ENCODE assay signal across 8 cellular contexts in the genomic region with DNA sequence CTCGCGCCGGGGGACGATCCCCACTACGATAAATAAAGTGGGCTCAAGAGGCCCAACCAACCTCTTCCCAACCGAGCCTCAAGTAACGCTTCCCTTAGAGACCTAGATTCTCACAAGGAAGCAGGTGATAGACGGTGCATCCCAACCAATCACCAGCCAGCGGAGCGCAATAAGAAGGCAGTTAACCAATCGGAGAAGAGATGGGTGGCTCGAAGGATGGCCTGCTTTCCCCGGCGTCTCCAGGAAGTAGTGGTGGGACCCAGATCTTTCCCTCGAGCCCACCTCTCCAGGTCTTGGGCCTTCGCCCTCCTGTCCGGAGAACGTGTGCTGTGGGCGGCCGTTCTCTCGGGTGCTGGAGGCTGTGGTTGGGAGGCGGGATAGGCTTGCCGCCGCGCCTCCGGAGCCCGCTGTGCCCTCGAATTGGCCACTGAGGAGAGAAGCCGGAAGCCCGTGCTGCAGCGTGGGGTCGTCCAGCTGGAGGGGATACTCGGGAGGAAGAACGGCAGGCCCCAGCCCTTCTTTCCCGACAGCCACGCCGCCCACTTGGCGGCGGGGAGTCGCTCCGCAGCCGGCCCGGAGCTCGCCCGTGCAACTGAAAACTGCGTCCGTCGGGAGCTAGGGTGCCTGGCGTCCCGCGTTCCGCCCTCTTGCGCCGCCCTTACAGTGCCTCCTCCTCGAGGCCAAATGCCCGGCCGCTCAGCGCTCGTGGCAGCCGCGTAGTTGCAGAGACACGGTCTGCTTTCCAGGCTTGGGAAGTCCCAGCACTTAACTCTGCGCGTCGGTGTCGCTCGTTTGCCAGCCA. TPM values are rescaled to one million over a fixed set of nuclear protein-coding genes. Genes with fewer than 3 reads are reported as not detected.
DNase-seq lines count a peak whose midpoint lies in the region; ATAC-seq and TF ChIP-seq lines count a peak whose summit lies in the region.

RNF6 (minus strand) TSS at position 594 of the 802 bp plus-strand sequence. CDS start 2,665 bp downstream, outside the sequence.

- H3K4me1 Mint-ChIP-seq in natural killer cell treated with Interleukin-12 subunit alpha and Interleukin-12 subunit beta and Interleukin-15 and Interleukin-18, amount 100 ng/mL, for 72 hours (ENCODE audit: low read depth in 2 of 2) = peaks cover 29 to 34% of the 10 kb centered on the region in 2 donors

- DNase-seq in ELR (ENCODE audit: low read depth) = peak; percentile 100
- peak; percentile 97 for DNase-seq in H7
- DNase-seq in M059J (ENCODE audit: low read depth) = peak; percentile 98
- DNase-seq in SHP77 (lab: John Stamatoyannopoulos, UW) = peak; percentile 96
- peak; percentile 79 for DNase-seq in activated effector memory CD4-positive, alpha-beta T cell treated with Interleukin-2 at 50 U/mL for 16 hours
- peak; percentile 99 for DNase-seq in fibroblast of pulmonary artery (ENCODE audit: low read depth)
- peak; percentile 93 for DNase-seq in natural killer cell treated with Interleukin-12 subunit alpha and Interleukin-12 subunit beta and Interleukin-15 and Interleukin-18, amount 100 ng/mL, for 72 hours (ENCODE audit: low spot score)
- DNase-seq in stimulated activated naive CD8-positive, alpha-beta T cell treated with anti-CD3 and anti-CD28 coated beads, Interleukin-15, Interleukin-2, amounts not matched to agents 100 U/mL and 50 U/mL, for 24 hours = peak; percentile 83

- peak within 1 kb of the TSS; percentile 100 for H3K4me3 Mint-ChIP-seq in natural killer cell treated with Interleukin-12 subunit alpha and Interleukin-12 subunit beta and Interleukin-15 and Interleukin-18, amount 100 ng/mL, for 72 hours

- H3K27me3 ChIP-seq in H7 (ENCODE audit: control insufficient read depth, insufficient read depth, low read length) = no peaks in the 10 kb centered on the region

- H3K27me3 Mint-ChIP-seq in natural killer cell treated with Interleukin-12 subunit alpha and Interleukin-12 subunit beta and Interleukin-15 and Interleukin-18, amount 100 ng/mL, for 72 hours = peaks cover 7 to 9% of the 10 kb centered on the region in 2 donors

- H3K36me3 Mint-ChIP-seq in natural killer cell treated with Interleukin-12 subunit alpha and Interleukin-12 subunit beta and Interleukin-15 and Interleukin-18, amount 100 ng/mL, for 72 hours = peaks cover 18% of the 10 kb centered on the region

- H3K9me3 Mint-ChIP-seq in natural killer cell treated with Interleukin-12 subunit alpha and Interleukin-12 subunit beta and Interleukin-15 and Interleukin-18, amount 100 ng/mL, for 72 hours = peaks cover 4% of the 10 kb centered on the region

- peaks cover 14% of the 10 kb centered on the region for H3K36me3 ChIP-seq in H7 (replicated peaks; ENCODE audit: control insufficient read depth, insufficient read depth, low read length)

- H3K27ac Mint-ChIP-seq in natural killer cell treated with Interleukin-12 subunit alpha and Interleukin-12 subunit beta and Interleukin-15 and Interleukin-18, amount 100 ng/mL, for 72 hours = peak within 1 kb of the TSS; percentile 90 to 100

- ATAC-seq in natural killer cell treated with Interleukin-12 subunit alpha and Interleukin-12 subunit beta and Interleukin-15 and Interleukin-18, amount 100 ng/mL, for 72 hours = peak; percentile 97
- ATAC-seq in stimulated activated naive CD8-positive, alpha-beta T cell treated with anti-CD3 and anti-CD28 coated beads, Interleukin-15, Interleukin-2, amounts not matched to agents 100 U/mL and 50 U/mL, for 24 hours = peak; percentile 98

- peak within 1 kb of the TSS; percentile 95 for H3K4me3 ChIP-seq in H7 (ENCODE audit: insufficient read depth, low read depth, low read length)
- peak within 1 kb of the TSS; percentile 89 for H3K4me3 ChIP-seq in fibroblast of pulmonary artery (replicated peaks; ENCODE audit: low read depth, low read length)

- no peak for TF ChIP-seq CTCF in fibroblast of pulmonary artery (IDR thresholded peaks at IDR 0.05; ENCODE audit: low read length, missing control alignments)

RNA-seq across cellular contexts. Expression of gene RNF6, which starts in this region (rescaled TPM):
- total RNA-seq in H7 (2014; rRNA removed; shearing (Covaris generic)) = 10.7 and 15.8 TPM in 2 replicates
- 26.8 and 27.5 TPM in 2 replicates for total RNA-seq in M059J (2014; rRNA removed; shearing (Covaris generic))
- total RNA-seq in natural killer cell treated with Interleukin-12 subunit alpha and Interleukin-12 subunit beta and Interleukin-15 and Interleukin-18, amount 100 ng/mL, for 72 hours = 10 to 100 TPM; 37.7 to 64.4 TPM

Comparison
In these comparisons a context has a peak if more than half of its experiments do, and no peak if none do; other contexts are left out.
1. Peak in every context shown above with its lines: DNase-seq, ATAC-seq and H3K4me3 ChIP-seq.